ENCODE assay signal across 20 cellular contexts in genomic region chr3:190538288-190538687, GRCh38. TPM values are rescaled to one million over a fixed set of nuclear protein-coding genes. Genes with fewer than 3 reads are reported as not detected.
A peak's percentile ranks its signal among the peaks of the same experiment; 100 is the strongest.
DNase-seq lines count a peak whose midpoint lies in the region; FAIRE-seq and TF ChIP-seq lines count a peak whose summit lies in the region.
"Had no signal": no experiment of that assay in that cellular context is flagged by ENCODE, and none has a peak within 500 bp of the region (broad histone marks: within the 10 kb centered on the region; RNA-seq: fewer than 3 reads in every experiment).

No MANE protein-coding gene starts in this region.

- H3K27me3 ChIP-seq in A673 (replicated peaks; ENCODE audit: insufficient read depth, low read depth, low read length, poor library complexity) (no peaks in the 10 kb centered on the region), H1 (replicated peaks in 1 of 4; ENCODE audit: control insufficient read depth in 3 of 4, extremely low read depth in 1 of 4, insufficient read depth in 3 of 4, low read length in 3 of 4) (peaks cover 13 to 36% (median 28%) of the 10 kb centered on the region in 4 experiments), neuronal stem cell (ENCODE audit: control insufficient read depth in 3 of 3, insufficient read depth in 3 of 3, low read depth in 1 of 3, low read length in 3 of 3) (no peaks in the 10 kb centered on the region)
- H3K27me3 ChIP-seq: BLaER1 treated with 17β-estradiol and CSF1 and Interleukin-3, amounts not matched to agents 10 nM and 100 nM had no signal

- H2BK5ac ChIP-seq in H1 (ENCODE audit: low read depth, low read length): no peak overlapping the region
- no peak overlapping the region for H2BK5ac ChIP-seq in neuronal stem cell (ENCODE audit: low read length)

- H3K9me3 ChIP-seq in A673 (ENCODE audit: low read depth, low read length, poor library complexity, severe bottlenecking) (no peaks in the 10 kb centered on the region), H1 (ENCODE audit: insufficient read depth in 2 of 2, low read depth in 1 of 2, low read length in 1 of 2) (no peaks in the 10 kb centered on the region), neuronal stem cell (replicated peaks in 1 of 2; ENCODE audit: control insufficient read depth in 2 of 2, insufficient read depth in 1 of 2, low read depth in 1 of 2, low read length in 2 of 2) (no peaks in the 10 kb centered on the region)
- H3K9me3 ChIP-seq: BLaER1 treated with 17β-estradiol and CSF1 and Interleukin-3, amounts not matched to agents 10 nM and 100 nM had no signal

- H3K79me1 ChIP-seq in H1 (ENCODE audit: low read depth, low read length) (no peaks in the 10 kb centered on the region), neuronal stem cell (ENCODE audit: low read depth, low read length) (no peaks in the 10 kb centered on the region)

- CTCF ChIA-PET in A673 (lab: Charles Lee): no interaction called here
- CTCF ChIA-PET in H1 (lab: Charles Lee; ENCODE audit: partially characterized antibody): interaction anchor here (0.6 kb wide), 1 partner anchor 186 kb away, joined by 3 read pairs; no protein-coding TSS in a partner anchor

- no peak for TF ChIP-seq RAD21 in H1 (IDR thresholded peaks at IDR 0.05 in 1 of 2, conservative IDR thresholded peaks at IDR 0.05 in 1 of 2; ENCODE audit: low read depth in 2 of 2, low read length in 2 of 2)

- intact Hi-C loops in A673 (cut with micrococcal nuclease; ENCODE audit: unreplicated experiment): loop anchor here (10.0 kb wide), 1 partner anchor 457 kb away; no protein-coding TSS in a partner anchor

- no peak for TF ChIP-seq EP300 in H1 (IDR thresholded peaks at IDR 0.05; ENCODE audit: borderline replicate concordance in 1 of 2, low read depth in 2 of 2, low read length in 2 of 2)

- H2AFZ ChIP-seq in H1 (ENCODE audit: low read length) (no peak overlapping the region), neuronal stem cell (ENCODE audit: low read length) (peak overlapping the region; percentile 69)
- H2AFZ ChIP-seq: GM23248 had no signal

- POLR2A ChIA-PET in A673 (lab: Charles Lee; ENCODE audit: low non-redundant PET) (no interaction called here), H1 (lab: Charles Lee; ENCODE audit: partially characterized antibody) (interaction anchor here (1.1 kb wide), 1 partner anchor 9 kb away, joined by 3 read pairs; no protein-coding TSS in a partner anchor)

- H3K4me3 ChIP-seq in A673 (ENCODE audit: low read depth, low read length, poor library complexity, severe bottlenecking) (peak overlapping the region; percentile 17), H1 (ENCODE audit: extremely low read depth in 1 of 4, insufficient read depth in 2 of 4, low read depth in 3 of 4, low read length in 4 of 4) (no peak overlapping the region), neuronal stem cell (ENCODE audit: low read length in 2 of 2) (no peak overlapping the region)
- H3K4me3 ChIP-seq: BLaER1 treated with 17β-estradiol and CSF1 and Interleukin-3, amounts not matched to agents 10 nM and 100 nM; GM23248 had no signal

- 0 out of 4 replicates have a peak overlapping the region, but pooled peaks of 1 of the 2 experiments have one; percentile 10 for H3K4me2 ChIP-seq in H1 (ENCODE audit: insufficient read depth in 1 of 2, low read depth in 2 of 2, low read length in 2 of 2)
- H3K4me2 ChIP-seq in neuronal stem cell (ENCODE audit: insufficient read depth, low read length, poor library complexity, severe bottlenecking): no peak overlapping the region
- H3K4me2 ChIP-seq: BLaER1 treated with 17β-estradiol and CSF1 and Interleukin-3, amounts not matched to agents 10 nM and 100 nM had no signal

- TF ChIP-seq POLR2A in H1 (IDR thresholded peaks at IDR 0.05; ENCODE audit: control extremely low read depth in 1 of 2, low read depth in 2 of 2, low read length in 2 of 2): no peak

- H2AK5ac ChIP-seq in H1 (ENCODE audit: low read depth, low read length) (no peak overlapping the region), neuronal stem cell (ENCODE audit: low read depth, low read length) (no peak overlapping the region)

- H3K4me1 ChIP-seq in A673 (ENCODE audit: insufficient read depth, low read length, poor library complexity, severe bottlenecking) (peaks cover 96% of the 10 kb centered on the region), H1 (replicated peaks in 1 of 4; ENCODE audit: control insufficient read depth in 3 of 4, insufficient read depth in 4 of 4, low read length in 3 of 4) (peaks cover 0 to 5% (median 2%) of the 10 kb centered on the region in 4 experiments; a peak in 2 of 7 replicates), neuronal stem cell (ENCODE audit: control insufficient read depth in 2 of 2, insufficient read depth in 1 of 2, low read depth in 1 of 2, low read length in 2 of 2) (peaks cover 4 to 9% of the 10 kb centered on the region in 2 donors)

- no peak overlapping the region for H3K56ac ChIP-seq in H1 (replicated peaks; ENCODE audit: insufficient read length, low read depth, low read length)

- H3K23ac ChIP-seq in H1 (ENCODE audit: insufficient read length): no peak overlapping the region
- no peak overlapping the region for H3K23ac ChIP-seq in neuronal stem cell (ENCODE audit: low read depth, low read length, poor library complexity)

- TF ChIP-seq CTCF in A673 (conservative IDR thresholded peaks at IDR 0.05; ENCODE audit: low read depth, low read length) (no peak), H1 (IDR thresholded peaks at IDR 0.05; ENCODE audit: control extremely low read depth in 1 of 3, insufficient read depth in 1 of 3, low read depth in 1 of 3, low read length in 3 of 3) (no peak)

- H2BK120ac ChIP-seq in H1 (replicated peaks; ENCODE audit: low read depth, low read length) (no peak overlapping the region), neuronal stem cell (ENCODE audit: low read depth, low read length) (no peak overlapping the region)

- H3K23me2 ChIP-seq in H1 (ENCODE audit: low read depth, low read length): no peaks in the 10 kb centered on the region

- BruUV-seq in A673 (replicated peaks; lab: Mats Ljungman, UMichigan): no TSS peak

- no peak overlapping the region for H2BK20ac ChIP-seq in H1 (ENCODE audit: low read length)

- no peak overlapping the region for H2BK15ac ChIP-seq in H1 (ENCODE audit: low read length)
- H2BK15ac ChIP-seq in neuronal stem cell (ENCODE audit: low read length): no peak overlapping the region

- no peak overlapping the region for H3K14ac ChIP-seq in H1 (ENCODE audit: insufficient read length)
- H3K14ac ChIP-seq in neuronal stem cell (ENCODE audit: low read length): no peak overlapping the region

- 88% methylated on average over 2 of the region's 2 CpGs; no CpG with 5 or more reads in 1 of the 2 experiments for WGBS in H1 (ENCODE audit: extremely low coverage in 1 of 2, insufficient coverage in 1 of 2, insufficient read length in 1 of 2, insufficient replicate concordance in 2 of 2, low coverage in 1 of 2, low lambda C conversion rate in 2 of 2, missing lambda C conversion rate in 1 of 2), 2 experiments
- WGBS in neuronal stem cell (ENCODE audit: extremely low coverage in 2 of 2, insufficient read length in 2 of 2, insufficient replicate concordance in 1 of 2), 2 donors: no CpG with 5 or more reads among the region's 2 CpGs

- H3K18ac ChIP-seq in H1 (ENCODE audit: extremely low read depth, low read length) (no peak overlapping the region), neuronal stem cell (ENCODE audit: low read length) (no peak overlapping the region)

- DNase-seq in A673 (ENCODE audit: low spot score): peak; percentile 58
- peak; percentile 57 for DNase-seq in NCI-H146 (lab: John Stamatoyannopoulos, UW)
- DNase-seq in H1 (ENCODE audit: low read depth in 1 of 2, low spot score in 2 of 2): no peak
- no peak for DNase-seq in neuronal stem cell (ENCODE audit: low spot score)
- DNase-seq in substantia nigra (lab: John Stamatoyannopoulos, UW): no peak
- DNase-seq in stimulated activated CD4-positive, alpha-beta T cell treated with anti-CD3 and anti-CD28 coated beads, Interleukin-4, amount 100 ng/mL, for 1 hour: no peak
- no peak for DNase-seq in NCI-H1930 (lab: John Stamatoyannopoulos, UW)
- DNase-seq: 8988T; CD4-positive, CD25-positive, alpha-beta regulatory T cell; CD8-positive, alpha-beta memory T cell; COR-L47; GM23248; H7; HFFc6 had no signal

- H4K5ac ChIP-seq in H1 (ENCODE audit: insufficient read length, low read depth, low read length): no peak overlapping the region

- peak; percentile 13 for FAIRE-seq in H1 (lab: Jason Lieb, UNC)
- FAIRE-seq: D721Med, G401.6, GM12891, GM19239, HTR-8/SVneo had no signal

- no peak overlapping the region for H2BK12ac ChIP-seq in H1 (ENCODE audit: low read depth, low read length)
- no peak overlapping the region for H2BK12ac ChIP-seq in neuronal stem cell (ENCODE audit: low read length)

- H3K4ac ChIP-seq in H1 (replicated peaks; ENCODE audit: insufficient read length, low read depth, low read length): no peak overlapping the region
- H3K4ac ChIP-seq in neuronal stem cell (ENCODE audit: low read length): no peak overlapping the region

- H3K36me3 ChIP-seq in A673 (ENCODE audit: insufficient read depth, low read length, poor library complexity, severe bottlenecking) (no peaks in the 10 kb centered on the region), H1 (ENCODE audit: control insufficient read depth in 2 of 4, insufficient read depth in 4 of 4, low read length in 3 of 4) (no peaks in the 10 kb centered on the region), neuronal stem cell (replicated peaks in 1 of 2; ENCODE audit: control insufficient read depth in 2 of 2, insufficient read depth in 2 of 2, low read length in 2 of 2) (no peaks in the 10 kb centered on the region)

- H3K79me2 ChIP-seq in H1 (ENCODE audit: control insufficient read depth in 1 of 2, insufficient read depth in 2 of 2, low read length in 2 of 2): no peaks in the 10 kb centered on the region

- no peaks in the 10 kb centered on the region for H4K20me1 ChIP-seq in H1 (replicated peaks in 1 of 2; ENCODE audit: control insufficient read depth in 1 of 2, insufficient read depth in 2 of 2, low read length in 2 of 2)

- H4K8ac ChIP-seq in H1 (ENCODE audit: extremely low read depth, insufficient read depth, low read length) (no peak overlapping the region), neuronal stem cell (ENCODE audit: low read depth, low read length) (no peak overlapping the region)

- no peak overlapping the region for H3K9ac ChIP-seq in H1 (replicated peaks in 1 of 4; ENCODE audit: extremely low read depth in 1 of 4, low read depth in 3 of 4, low read length in 3 of 4)
- H3K9ac ChIP-seq in neuronal stem cell (ENCODE audit: low read depth, low read length, poor library complexity): no peak overlapping the region
- H3K9ac ChIP-seq: BLaER1 treated with 17β-estradiol and CSF1 and Interleukin-3, amounts not matched to agents 10 nM and 100 nM; GM23248 had no signal

- H4K91ac ChIP-seq in H1 (replicated peaks; ENCODE audit: insufficient read length, low read length) (no peak overlapping the region), neuronal stem cell (ENCODE audit: low read depth, low read length, poor library complexity) (no peak overlapping the region)

- peak overlapping the region; percentile 93 for H3K27ac ChIP-seq in A673 (ENCODE audit: low read depth, low read length, poor library complexity, severe bottlenecking)
- H3K27ac ChIP-seq in H1 (ENCODE audit: low read depth, low read length): no peak overlapping the region
- H3K27ac ChIP-seq in neuronal stem cell (replicated peaks; ENCODE audit: low read length): no peak overlapping the region
- no peak overlapping the region for H3K27ac ChIP-seq in substantia nigra (ENCODE audit: low read depth, low read length, poor library complexity, severe bottlenecking)
- H3K27ac ChIP-seq: BLaER1 treated with 17β-estradiol and CSF1 and Interleukin-3, amounts not matched to agents 10 nM and 100 nM; GM23248 had no signal

RNA-seq across cellular contexts. Expression of gene IL1RAP, which starts 24.4 kb away (rescaled TPM):
- total RNA-seq in A673 (2021): 207 and 233 TPM in 2 replicates
- total RNA-seq in H1 (2021; fragmentation: NEBNext Ultra II Directional; extraction: Animal tissue kit (Norgen Biotek cat#: 25700)): 2.7 and 3.9 TPM in 2 replicates
- polyA plus RNA-seq in H1 (2011; rRNA removed): 2.2 and 2.4 TPM in 2 replicates
- polyA plus RNA-seq in H1 (2011; cell fraction: cytosol; rRNA removed): 2.2 TPM
- 3.1 TPM for polyA plus RNA-seq in H1 (2011; cell fraction: nucleus; rRNA removed)
- 1.2 to 6.0 TPM (median 3.2 TPM) in 4 replicates for polyA plus RNA-seq in H1 (2012, experiment 1 of 2)
- 0.24 TPM for polyA plus RNA-seq in H1 (2012, experiment 2 of 2)
- 6.0 TPM for polyA plus RNA-seq in H1 (2013, experiment 1 of 2)
- polyA plus RNA-seq in H1 (2013, experiment 2 of 2): 5.0 TPM
- polyA minus RNA-seq in H1 (2011; rRNA and poly(A)+ RNA removed): 9.9 and 11.4 TPM in 2 replicates
- polyA minus RNA-seq in H1 (2011; cell fraction: cytosol; rRNA and poly(A)+ RNA removed): 2.5 TPM
- polyA minus RNA-seq in H1 (2011; cell fraction: nucleus; rRNA and poly(A)+ RNA removed): 6.9 TPM
- 2.6 TPM for polyA plus RNA-seq in neuronal stem cell (2013, experiment 1 of 2)
- 4.0 TPM for polyA plus RNA-seq in neuronal stem cell (2013, experiment 2 of 2)

Comparison
In these comparisons a context has a peak if more than half of its experiments do, and no peak if none do; other contexts are left out.
1. DNase-seq: peak in A673 (single experiment) and NCI-H146 (single experiment); none in H1 (0 of 2), neuronal stem cell (single experiment), substantia nigra (0 of 49), stimulated activated CD4-positive, alpha-beta T cell treated with anti-CD3 and anti-CD28 coated beads, Interleukin-4, amount 100 ng/mL, for 1 hour (single experiment) and NCI-H1930 (0 of 2).
2. RNA of gene IL1RAP, which starts 24.4 kb away (total RNA-seq): 207 to 233 TPM in A673; 2.7 to 3.9 TPM in H1; every median in the first group is over 10 times any median in the second.